2 cellular contexts compared by ENCODE assay signal in the genomic region with DNA sequence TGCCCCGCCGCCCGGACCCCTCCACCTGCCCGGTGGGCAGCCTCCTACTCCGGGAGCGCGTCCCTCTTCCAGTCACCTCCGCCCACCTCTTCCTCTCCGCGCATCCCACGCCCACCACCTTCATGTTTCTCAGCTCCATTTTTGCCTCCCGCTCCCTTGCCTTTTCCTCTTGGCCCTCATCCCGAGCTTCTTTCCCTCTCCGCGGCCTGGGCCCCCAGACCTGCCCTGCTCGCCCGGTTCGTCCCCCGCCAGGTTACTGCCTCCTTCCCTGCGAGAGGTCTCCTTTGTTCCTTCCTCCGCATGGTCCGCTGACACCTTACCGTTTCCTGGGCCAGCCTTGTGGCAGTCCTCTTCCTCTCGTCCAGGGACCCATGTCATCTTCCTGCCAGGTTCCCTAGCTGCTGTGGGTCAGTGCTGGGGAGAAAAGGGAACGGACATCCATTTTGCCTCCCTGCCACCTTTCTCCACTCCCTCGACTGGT.
TF ChIP-seq lines count a peak whose summit lies in the region.

No MANE protein-coding gene starts in this region.

TF ChIP-seq in HCT116, 20 proteins besides CTCF, POLR2A, EP300 and RAD21:
- 0 out of 2 replicates have a peak, but pooled peaks have one; percentile 5 for TF ChIP-seq MAX (IDR thresholded peaks at IDR 0.05)
- TF ChIP-seq EGR1 (IDR thresholded peaks at IDR 0.05; ENCODE audit: low read depth), result 0 out of 2 replicates have a peak, but pooled peaks have one; percentile 14
- no peak for TF ChIP-seq FOSL1 (IDR thresholded peaks at IDR 0.05; ENCODE audit: low read depth)
- no peak for TF ChIP-seq REST (IDR thresholded peaks at IDR 0.05; ENCODE audit: low read depth)
- no peak for TF ChIP-seq EZH2 (IDR thresholded peaks at IDR 0.05)
- no peak for TF ChIP-seq JUND (IDR thresholded peaks at IDR 0.05)

TF ChIP-seq in H1, 55 proteins besides CTCF, POLR2A, EP300 and RAD21:
- TF ChIP-seq EZH2 (IDR thresholded peaks at IDR 0.05; ENCODE audit: low read depth, low read length, severe bottlenecking) (no peak), ASH2L (IDR thresholded peaks at IDR 0.05; ENCODE audit: low read length) (no peak), MAX (IDR thresholded peaks at IDR 0.05) (peak; percentile 80), HDAC2 (IDR thresholded peaks at IDR 0.05; ENCODE audit: borderline replicate concordance in 1 of 2, low read depth in 2 of 2, low read length in 2 of 2) (0 out of 4 replicates have a peak, but pooled peaks of 1 of the 2 experiments have one; percentile 33), CBX8 (IDR thresholded peaks at IDR 0.05; ENCODE audit: borderline replicate concordance, low read depth, low read length) (no peak), KDM4A (IDR thresholded peaks at IDR 0.05; ENCODE audit: low read depth, low read length, severe bottlenecking) (peak; percentile 49), TAF1 (IDR thresholded peaks at IDR 0.05; ENCODE audit: low read depth, low read length) (no peak), ATF3 (IDR thresholded peaks at IDR 0.05; ENCODE audit: insufficient read depth, low read depth, low read length) (no peak), RBBP5 (IDR thresholded peaks at IDR 0.05; ENCODE audit: borderline replicate concordance, low read depth, low read length) (no peak), SAP30 (IDR thresholded peaks at IDR 0.05; ENCODE audit: insufficient read depth, insufficient replicate concordance, low read length) (peak; percentile 66), RFX5 (IDR thresholded peaks at IDR 0.05; ENCODE audit: borderline replicate concordance, low read depth, low read length) (no peak), TEAD4 (IDR thresholded peaks at IDR 0.05; ENCODE audit: low read depth, low read length) (no peak), EGR1 (IDR thresholded peaks at IDR 0.05; ENCODE audit: borderline replicate concordance, low read depth, low read length) (no peak), GABPA (IDR thresholded peaks at IDR 0.05; ENCODE audit: borderline replicate concordance, insufficient read depth, low read length) (no peak), BACH1 (IDR thresholded peaks at IDR 0.05; ENCODE audit: low read length) (no peak), SRF (IDR thresholded peaks at IDR 0.05; ENCODE audit: low read depth, low read length) (no peak), SP4 (IDR thresholded peaks at IDR 0.05; ENCODE audit: low read length) (no peak), KDM1A (IDR thresholded peaks at IDR 0.05; ENCODE audit: borderline replicate concordance, low read length) (no peak), TBP (IDR thresholded peaks at IDR 0.05; ENCODE audit: low read depth, low read length) (no peak)
